ENCODE assay signal across 8 cellular contexts in the genomic region with DNA sequence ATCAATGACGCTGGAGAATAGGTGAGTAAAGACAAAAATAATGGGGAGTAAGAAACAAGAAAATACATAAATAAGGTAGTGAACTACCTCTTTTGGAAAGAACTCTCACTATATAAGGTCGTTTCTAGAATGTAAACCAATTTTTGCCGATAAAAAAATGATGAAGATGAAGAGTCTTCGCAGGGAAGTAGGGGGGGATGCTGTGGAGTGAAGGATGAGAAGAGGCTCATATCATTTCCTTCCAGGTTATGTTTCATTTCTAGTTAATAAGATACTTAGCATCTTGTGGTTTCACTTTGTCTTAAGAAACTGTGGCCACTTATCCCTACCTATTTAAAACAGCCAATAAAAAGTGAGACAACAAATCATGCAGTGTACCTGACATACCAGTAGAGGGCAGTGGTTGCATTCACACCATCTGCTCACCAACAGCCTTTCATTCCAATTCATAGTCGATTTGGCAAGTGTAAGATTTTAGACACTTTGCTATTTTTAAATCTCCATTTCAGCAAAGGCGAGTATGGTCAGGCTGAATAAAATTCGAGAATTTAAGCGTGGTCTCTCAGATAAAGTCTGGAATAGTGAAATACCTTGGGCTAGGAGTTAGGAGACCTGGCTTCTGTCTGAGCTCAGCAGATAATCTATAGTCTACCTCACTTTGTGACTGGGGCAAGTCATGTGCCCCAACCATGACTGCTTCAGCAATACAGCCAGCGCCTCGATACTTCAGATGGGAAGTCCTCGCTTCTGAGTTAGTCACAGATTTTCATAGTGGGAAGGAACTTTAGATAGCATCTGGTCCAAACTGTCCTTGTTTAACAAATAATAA. TPM values are rescaled to one million over a fixed set of nuclear protein-coding genes. Genes with fewer than 3 reads are reported as not detected.
DNase-seq lines count a peak whose midpoint lies in the region; ATAC-seq and TF ChIP-seq lines count a peak whose summit lies in the region.

No MANE protein-coding gene starts in this region.

- H3K27me3 ChIP-seq in fibroblast of lung (ENCODE audit: control insufficient read depth, insufficient read depth, low read length) = no peaks in the 10 kb centered on the region

- H3K27me3 Mint-ChIP-seq in activated CD8-positive, alpha-beta T cell treated with anti-CD3 and anti-CD28 coated beads for 36 hours = no peaks in the 10 kb centered on the region
- H3K27me3 Mint-ChIP-seq in nephron progenitor cell (ENCODE audit: low read depth, poor library complexity) = peaks cover 3% of the 10 kb centered on the region

- no peak overlapping the region for H2AFZ ChIP-seq in fibroblast of lung (ENCODE audit: low read length)

- no peaks in the 10 kb centered on the region for H3K79me2 ChIP-seq in fibroblast of lung (ENCODE audit: control insufficient read depth, insufficient read depth, low read length)

- POLR2A ChIA-PET in activated CD8-positive, alpha-beta T cell treated with anti-CD3 and anti-CD28 coated beads for 36 hours (lab: Charles Lee) = interaction anchor here (0.7 to 3.4 kb wide), 6 partner anchors 10 to 153 kb away, joined by 3 to 12 read pairs (median 3); no protein-coding TSS in a partner anchor

- H3K27ac ChIP-seq in fibroblast of lung (ENCODE audit: insufficient read depth, low read length) = no peak overlapping the region

- peaks cover 39% of the 10 kb centered on the region for H3K36me3 Mint-ChIP-seq in activated CD8-positive, alpha-beta T cell treated with anti-CD3 and anti-CD28 coated beads for 36 hours (ENCODE audit: low read depth)
- H3K36me3 Mint-ChIP-seq in nephron progenitor cell (ENCODE audit: low read depth) = peaks cover 66% of the 10 kb centered on the region

- CTCF ChIA-PET in activated CD8-positive, alpha-beta T cell treated with anti-CD3 and anti-CD28 coated beads for 36 hours (lab: Charles Lee) = interaction anchor here (0.6 to 9.4 kb wide), 37 partner anchors 8 to 424 kb away, joined by 3 to 132 read pairs (median 4); no protein-coding TSS in a partner anchor

- intact Hi-C loops in activated CD8-positive, alpha-beta T cell treated with anti-CD3 and anti-CD28 coated beads for 36 hours (cut with micrococcal nuclease) = loop anchor here (2.0 to 5.0 kb wide), 2 partner anchors 74 to 409 kb away; no protein-coding TSS in a partner anchor

- peak overlapping the region; percentile 73 for H3K27ac Mint-ChIP-seq in activated CD8-positive, alpha-beta T cell treated with anti-CD3 and anti-CD28 coated beads for 36 hours
- no peak overlapping the region for H3K27ac Mint-ChIP-seq in nephron progenitor cell

- no peaks in the 10 kb centered on the region for H4K20me1 ChIP-seq in fibroblast of lung (ENCODE audit: control insufficient read depth, extremely low read depth, insufficient read depth, low read length)

- H3K36me3 ChIP-seq in fibroblast of lung (ENCODE audit: control insufficient read depth, insufficient read depth, low read length) = no peaks in the 10 kb centered on the region

- H3K4me1 Mint-ChIP-seq in activated CD8-positive, alpha-beta T cell treated with anti-CD3 and anti-CD28 coated beads for 36 hours (ENCODE audit: low read depth) = peaks cover 48% of the 10 kb centered on the region
- peaks cover 20% of the 10 kb centered on the region for H3K4me1 Mint-ChIP-seq in nephron progenitor cell

- H3K9ac ChIP-seq in fibroblast of lung (ENCODE audit: insufficient read depth, low read length) = no peak overlapping the region

- peak overlapping the region; percentile 9 for H3K4me2 ChIP-seq in fibroblast of lung (ENCODE audit: extremely low read depth, insufficient read depth, low read length)

- peaks cover 3% of the 10 kb centered on the region for H3K4me1 ChIP-seq in fibroblast of lung (ENCODE audit: control insufficient read depth, extremely low read depth, insufficient read depth, low read length)

- ATAC-seq in GM19328 (IDR thresholded peaks at IDR 0.05; ENCODE audit: unreplicated experiment) (peak; percentile 86), HG03342 (IDR thresholded peaks at IDR 0.05; ENCODE audit: unreplicated experiment) (peak; percentile 84)
- peak; percentile 81 for ATAC-seq in activated CD8-positive, alpha-beta T cell treated with anti-CD3 and anti-CD28 coated beads for 36 hours

- peak; percentile 94 for TF ChIP-seq CTCF in activated CD8-positive, alpha-beta T cell treated with anti-CD3 and anti-CD28 coated beads for 36 hours (IDR thresholded peaks at IDR 0.05)
- TF ChIP-seq CTCF in fibroblast of lung (conservative IDR thresholded peaks at IDR 0.05 in 1 of 2, IDR thresholded peaks at IDR 0.05 in 1 of 2; ENCODE audit: low read depth in 1 of 2, low read length in 2 of 2) = peak; percentile 93 to 98
- peak; percentile 92 for TF ChIP-seq CTCF in nephron progenitor cell (IDR thresholded peaks at IDR 0.05)

- H3K9me3 Mint-ChIP-seq in activated CD8-positive, alpha-beta T cell treated with anti-CD3 and anti-CD28 coated beads for 36 hours = no peaks in the 10 kb centered on the region
- H3K9me3 Mint-ChIP-seq in nephron progenitor cell = no peaks in the 10 kb centered on the region

- no peaks in the 10 kb centered on the region for H3K9me3 ChIP-seq in fibroblast of lung (ENCODE audit: control insufficient read depth, insufficient read depth, low read depth, low read length)

- H3K4me3 Mint-ChIP-seq in activated CD8-positive, alpha-beta T cell treated with anti-CD3 and anti-CD28 coated beads for 36 hours = no peak overlapping the region
- H3K4me3 Mint-ChIP-seq in nephron progenitor cell = no peak overlapping the region

- H3K4me3 ChIP-seq in fibroblast of lung (replicated peaks in 1 of 4; ENCODE audit: control extremely low read depth in 1 of 4, insufficient read depth in 1 of 4, low read depth in 3 of 4, low read length in 4 of 4) = no peak overlapping the region

- DNase-seq in DMS114 treated with DMSO at 0.1 percent for 48 hours (lab: John Stamatoyannopoulos, UW; ENCODE audit: unreplicated experiment) = peak; percentile 53
- DNase-seq in NCI-H526 (lab: John Stamatoyannopoulos, UW) = peak; percentile 39 to 64
- peak; percentile 69 for DNase-seq in activated CD8-positive, alpha-beta T cell treated with anti-CD3 and anti-CD28 coated beads for 36 hours
- peak; percentile 57 to 78 for DNase-seq in fibroblast of lung (ENCODE audit: low read depth in 2 of 2)
- DNase-seq in nephron progenitor cell = peak; percentile 33
- DNase-seq in mesenteric fat pad (ENCODE audit: low spot score) = no peak

RNA-seq across cellular contexts. Expression of a gene that starts 28.9 kb away (rescaled TPM):
- 10 to 100 TPM; 74.1 to 74.5 TPM for total RNA-seq in activated CD8-positive, alpha-beta T cell treated with anti-CD3 and anti-CD28 coated beads for 36 hours
- 33.6 and 38.6 TPM in 2 replicates for total RNA-seq in fibroblast of lung
- 19.2 and 22.3 TPM in 2 replicates for polyA plus RNA-seq in fibroblast of lung
- 15.1 and 16.5 TPM in 2 replicates for polyA plus RNA-seq in fibroblast of lung (2012)
- 1.6 and 5.0 TPM in 2 replicates for polyA minus RNA-seq in fibroblast of lung (ENCODE audit: low replicate concordance)
- 43.1 TPM for total RNA-seq in mesenteric fat pad
